ENCODE assay signal across 13 cellular contexts in genomic region chr5:149747141-149747832, GRCh38. TPM values are rescaled to one million over a fixed set of nuclear protein-coding genes. Genes with fewer than 3 reads are reported as not detected.
DNase-seq lines count a peak whose midpoint lies in the region; ATAC-seq, FAIRE-seq and TF ChIP-seq lines count a peak whose summit lies in the region.
"Had no signal": no experiment of that assay in that cellular context is flagged by ENCODE, and none has a peak within 500 bp of the region (broad histone marks: within the 10 kb centered on the region; RNA-seq: fewer than 3 reads in every experiment).

No MANE protein-coding gene starts in this region.

- no peaks in the 10 kb centered on the region for H3K27me3 Mint-ChIP-seq in WTC11 (ENCODE audit: low read depth)
- H3K27me3 Mint-ChIP-seq: T-helper 17 cell had no signal

- CTCF ChIA-PET in A549 (lab: Yijun Ruan, JAX) (interaction anchor here (1.1 to 1.5 kb wide), 3 partner anchors 16 to 81 kb away, joined by 3 to 5 read pairs (median 5); no protein-coding TSS in a partner anchor), WTC11 (lab: Charles Lee) (interaction anchor here (0.7 to 0.9 kb wide), 2 partner anchors 80 to 105 kb away, joined by 3 read pairs; no protein-coding TSS in a partner anchor)

- H3K9me3 Mint-ChIP-seq in WTC11 = no peaks in the 10 kb centered on the region

- POLR2A ChIA-PET in A549 (lab: Yijun Ruan, JAX) (interaction anchor here (1.2 kb wide), 1 partner anchor 9 kb away, joined by 3 read pairs; no protein-coding TSS in a partner anchor), WTC11 (lab: Charles Lee) (interaction anchor here (0.5 kb wide), 1 partner anchor 16 kb away, joined by 3 read pairs; no protein-coding TSS in a partner anchor)

- peak overlapping the region; percentile 47; the same call in 1 of the 2 replicates for H3K27ac Mint-ChIP-seq in WTC11
- H3K27ac Mint-ChIP-seq: T-helper 17 cell had no signal

- peak overlapping the region; percentile 41 for H3K4me2 ChIP-seq in A549

- ATAC-seq in A549 (peak; percentile 52 to 71; a peak in 4 of 6 replicates), WTC11 (no peak), omental fat pad (ENCODE audit: low FRiP score) (peak; percentile 3), GM18873 (IDR thresholded peaks at IDR 0.05; ENCODE audit: low FRiP score, unreplicated experiment) (no peak), HG02840 (IDR thresholded peaks at IDR 0.05; ENCODE audit: low FRiP score, unreplicated experiment) (no peak)
- ATAC-seq: T-helper 17 cell had no signal

- H3K4me3 Mint-ChIP-seq in WTC11 = no peak overlapping the region
- H3K4me3 Mint-ChIP-seq: T-helper 17 cell had no signal

- 71% methylated on average over 5 of the region's 5 CpGs for WGBS in A549 (ENCODE audit: missing lambda C conversion rate)

- no peak for FAIRE-seq in A549 (lab: Jason Lieb, UNC)

- H3K36me3 ChIP-seq in right atrium auricular region = no peaks in the 10 kb centered on the region

- TF ChIP-seq EP300 in A549 (IDR thresholded peaks at IDR 0.05) = no peak

- no peaks in the 10 kb centered on the region; the same call in 1 of the 2 replicates for H3K36me3 Mint-ChIP-seq in WTC11

- H3K9me3 ChIP-seq in A549 = no peaks in the 10 kb centered on the region
- H3K9me3 ChIP-seq in right atrium auricular region = no peaks in the 10 kb centered on the region

- H3K4me1 ChIP-seq in A549 (peaks cover 29% of the 10 kb centered on the region; the same call in 2 of the 3 replicates), right atrium auricular region (peaks cover 0 to 22% of the 10 kb centered on the region in 2 donors)

- no peak for TF ChIP-seq POLR2A in A549 (IDR thresholded peaks at IDR 0.05; ENCODE audit: low read length)

- no peak for TF ChIP-seq CTCF in A549 (IDR thresholded peaks at IDR 0.05)
- TF ChIP-seq CTCF in WTC11 (IDR thresholded peaks at IDR 0.05) = no peak
- no peak for TF ChIP-seq CTCF in right atrium auricular region (IDR thresholded peaks at IDR 0.05)
- TF ChIP-seq CTCF in omental fat pad (IDR thresholded peaks at IDR 0.05) = no peak

- no peak overlapping the region for H3K4me3 ChIP-seq in A549
- H3K4me3 ChIP-seq in right atrium auricular region = no peak overlapping the region

- TF ChIP-seq RAD21 in A549 (conservative IDR thresholded peaks at IDR 0.05 in 1 of 2, IDR thresholded peaks at IDR 0.05 in 1 of 2) = no peak

- peak overlapping the region; percentile 49 to 67; a peak in 4 of 6 replicates for H3K27ac ChIP-seq in A549
- H3K27ac ChIP-seq in right atrium auricular region = peak overlapping the region; percentile 38 to 55

- peaks cover 38% of the 10 kb centered on the region for H3K4me1 Mint-ChIP-seq in WTC11

- no peaks in the 10 kb centered on the region for H3K27me3 ChIP-seq in right atrium auricular region

- DNase-seq in A549 (ENCODE audit: low read depth in 1 of 2, low spot score in 1 of 2) (peak in 1 of 2 experiments; percentile 35), WTC11 (ENCODE audit: low spot score) (no peak), right atrium auricular region (ENCODE audit: low spot score) (no peak), omental fat pad (ENCODE audit: low spot score) (no peak), NCI-H128 (lab: John Stamatoyannopoulos, UW; ENCODE audit: unreplicated experiment) (no peak)
- DNase-seq in activated naive CD4-positive, alpha-beta T cell (lab: John Stamatoyannopoulos, UW) = no peak
- DNase-seq: activated CD4-positive, alpha-beta T cell treated with anti-CD3 and anti-CD28 coated beads, Interleukin-2, amount 50 U/mL, for 48 hours; activated naive CD4-positive, alpha-beta T cell treated with anti-CD3 and anti-CD28 coated beads, Interleukin-2, amount 50 U/mL, for 16 hours; DMS53; NCI-H187 treated with DMSO at 0.1 percent for 48 hours; T-helper 17 cell had no signal

TF ChIP-seq in A549, 52 proteins besides CTCF, POLR2A, EP300 and RAD21:
- TF ChIP-seq ZC3H11A (IDR thresholded peaks at IDR 0.05) (no peak), RNF2 (IDR thresholded peaks at IDR 0.05; ENCODE audit: borderline replicate concordance, low read depth) (no peak), POLR2AphosphoS2 (conservative IDR thresholded peaks at IDR 0.05; ENCODE audit: low read length) (no peak), CHD4 (IDR thresholded peaks at IDR 0.05; ENCODE audit: borderline replicate concordance) (no peak), KDM1A (IDR thresholded peaks at IDR 0.05; ENCODE audit: low read depth) (no peak), SMC3 (IDR thresholded peaks at IDR 0.05) (no peak), MAZ (IDR thresholded peaks at IDR 0.05; ENCODE audit: borderline replicate concordance, low read depth, low read length) (no peak), REST (IDR thresholded peaks at IDR 0.05) (no peak), HOXB5 (CRISPR knock-in tag; IDR thresholded peaks at IDR 0.05) (no peak), HEYL (CRISPR knock-in tag; IDR thresholded peaks at IDR 0.05) (no peak), EHMT2 (IDR thresholded peaks at IDR 0.05; ENCODE audit: low read depth) (no peak), TP53 (CRISPR knock-in tag; IDR thresholded peaks at IDR 0.05) (no peak)

TF ChIP-seq in WTC11, 78 proteins besides CTCF, POLR2A, EP300 and RAD21 (continues in another document):
- TF ChIP-seq ZNF219 (CRISPR knock-in tag; IDR thresholded peaks at IDR 0.05; ENCODE audit: borderline replicate concordance) (no peak), ELF4 (CRISPR knock-in tag; IDR thresholded peaks at IDR 0.05; ENCODE audit: low read depth) (no peak), ZSCAN18 (CRISPR knock-in tag; IDR thresholded peaks at IDR 0.05) (no peak), ATF2 (CRISPR knock-in tag; IDR thresholded peaks at IDR 0.05; ENCODE audit: borderline replicate concordance, low read depth) (no peak), ATF6 (CRISPR knock-in tag; IDR thresholded peaks at IDR 0.05) (no peak), IRF2 (CRISPR knock-in tag; IDR thresholded peaks at IDR 0.05; ENCODE audit: borderline replicate concordance, low read depth) (no peak), HMGXB4 (CRISPR knock-in tag; IDR thresholded peaks at IDR 0.05) (no peak)

RNA-seq across cellular contexts. Expression of gene PPARGC1B, which starts 17.2 kb away (rescaled TPM):
- 1.0 and 1.1 TPM in 2 replicates for polyA plus RNA-seq in A549 (2011; rRNA removed)
- 1.3 and 1.6 TPM in 2 replicates for polyA plus RNA-seq in A549 (2012; cell fraction: cytosol; rRNA removed)
- polyA plus RNA-seq in A549 (2012; cell fraction: nucleus; rRNA removed) = 3.8 and 4.1 TPM in 2 replicates
- polyA plus RNA-seq in A549 (2017; fragmentation: RNase III; extraction: RNeasy Plus Mini Kit Qiagen cat#74134 plus additional on column Dnase treatment) = 1.5 to 1.7 TPM (median 1.7 TPM) in 3 replicates
- polyA minus RNA-seq in A549 (2011; rRNA and poly(A)+ RNA removed) = 2.4 and 4.5 TPM in 2 replicates
- 10.9 to 15.8 TPM (median 11.0 TPM) in 3 replicates for total RNA-seq in WTC11 (2021)
- total RNA-seq in right atrium auricular region = 10 to 100 TPM; 10.1 to 11.4 TPM
- 10 to 100 TPM in 3 of 4 donors, 1 to 10 TPM in 1; 8.7 to 15.2 (median 12.1) TPM for total RNA-seq in omental fat pad

Comparison
In these comparisons a context has a peak if more than half of its experiments do, and no peak if none do; other contexts are left out.
1. ATAC-seq: peak in A549 (2 of 2) and omental fat pad (single experiment); none in WTC11 (single experiment), GM18873 (single experiment) and HG02840 (single experiment).